Comparison of ENCODE assay signal across 8 cellular contexts in the genomic region with DNA sequence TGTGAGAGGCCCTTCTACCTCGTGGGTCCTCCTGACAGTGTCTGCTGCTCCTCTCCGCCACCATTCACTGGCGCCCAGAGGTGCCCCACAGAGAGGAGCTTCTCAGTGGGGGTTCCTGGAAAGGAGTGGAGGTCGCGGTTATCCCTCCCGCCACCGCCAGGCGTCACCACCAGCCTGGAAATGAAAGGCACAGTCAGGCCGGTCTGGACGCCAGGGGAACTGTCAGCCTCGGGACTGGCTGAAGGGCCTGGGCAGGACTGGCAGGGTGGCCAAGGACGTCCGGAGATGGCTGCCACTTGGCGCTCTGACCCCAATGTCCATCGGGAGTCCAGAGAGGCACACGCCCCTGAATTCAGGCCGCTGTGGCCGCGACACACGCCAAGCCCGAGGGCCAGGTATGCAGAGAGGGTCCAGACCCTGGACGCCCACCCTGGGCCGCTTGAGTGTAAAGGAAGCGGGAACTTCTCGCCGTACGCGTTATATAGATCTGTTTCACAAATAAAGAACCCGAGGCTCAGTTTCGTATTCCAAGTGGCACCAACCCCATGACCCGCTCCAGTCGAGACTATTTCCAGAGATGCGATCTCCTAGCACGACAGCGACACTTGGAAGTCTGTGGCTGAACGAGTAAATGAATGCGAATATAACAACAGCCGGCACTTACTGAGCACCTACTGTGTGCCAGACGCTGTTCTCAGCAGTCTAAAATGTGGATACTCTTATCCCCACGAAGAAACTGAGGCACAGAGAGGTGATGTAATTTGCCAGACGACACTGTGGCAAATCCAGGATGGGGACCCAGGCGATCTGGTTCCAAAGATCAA. TPM values are rescaled to one million over a fixed set of nuclear protein-coding genes. Genes with fewer than 3 reads are reported as not detected.
DNase-seq lines count a peak whose midpoint lies in the region; ATAC-seq and TF ChIP-seq lines count a peak whose summit lies in the region.

No MANE protein-coding gene starts in this region.

- H3K27ac ChIP-seq in MM.1S (ENCODE audit: low read length) (no peak overlapping the region), heart right ventricle (peak overlapping the region; percentile 47 to 89 (median 82)), transverse colon (peak overlapping the region; percentile 62 to 83 (median 72))

- no peak for TF ChIP-seq EP300 in transverse colon (IDR thresholded peaks at IDR 0.05; ENCODE audit: low read depth)

- DNase-seq in SIG-M5 treated with dmso at 0.1 percent for 504 hours (lab: John Stamatoyannopoulos, UW; ENCODE audit: unreplicated experiment) (peak; percentile 87), SIG-M5 (lab: John Stamatoyannopoulos, UW) (no peak), MM.1S (peak; percentile 78), T follicular helper cell (ENCODE audit: low read depth) (peak; percentile 68), heart right ventricle (peak; percentile 89 to 91), posterior vena cava (ENCODE audit: low spot score) (peak; percentile 97), transverse colon (peak; percentile 90)
- DNase-seq in activated naive CD8-positive, alpha-beta T cell treated with anti-CD3 and anti-CD28 coated beads, Interleukin-2, amount 50 U/mL, for 24 hours = peak; percentile 91

- H3K4me3 Mint-ChIP-seq in activated naive CD8-positive, alpha-beta T cell treated with anti-CD3 and anti-CD28 coated beads, Interleukin-2, amount 50 U/mL, for 24 hours = peak overlapping the region; percentile 54

- no peaks in the 10 kb centered on the region for H3K36me3 Mint-ChIP-seq in activated naive CD8-positive, alpha-beta T cell treated with anti-CD3 and anti-CD28 coated beads, Interleukin-2, amount 50 U/mL, for 24 hours (ENCODE audit: low read depth)

- peak overlapping the region; percentile 14; the same call in 1 of the 2 replicates for H3K9ac ChIP-seq in MM.1S (ENCODE audit: low read length)

- H3K79me2 ChIP-seq in MM.1S (ENCODE audit: low read length) = no peaks in the 10 kb centered on the region

- H3K4me3 ChIP-seq in MM.1S (ENCODE audit: low read length) (peak overlapping the region; percentile 63), heart right ventricle (peak overlapping the region; percentile 20 to 60 (median 46)), transverse colon (peak overlapping the region in 3 of 4 donors; percentile 22 to 53 (median 36))

- no peaks in the 10 kb centered on the region for H4K20me1 ChIP-seq in MM.1S (ENCODE audit: insufficient read depth, low read length)

- H3K4me2 ChIP-seq in MM.1S (ENCODE audit: low read depth, low read length) = peak overlapping the region; percentile 95

- in situ Hi-C loops in transverse colon (cut with MboI; ENCODE audit: low pct_ligation_motif_present in 1 of 4, low pct_unique_long_range_greater_than_20kb in 1 of 4, low sequenced_read_pairs in 3 of 4) = loop anchor here in 3 of 4 donors (10.0 to 25.0 kb wide), 5 partner anchors 217 to 419 kb away; a partner anchor contains a TSS

- peaks cover 52% of the 10 kb centered on the region for H3K27me3 ChIP-seq in MM.1S (replicated peaks; ENCODE audit: insufficient read depth, low read length)
- H3K27me3 ChIP-seq in heart right ventricle = peaks cover 0 to 14% (median 0%) of the 10 kb centered on the region in 7 donors
- H3K27me3 ChIP-seq in transverse colon = peaks cover 12% of the 10 kb centered on the region

- TF ChIP-seq POLR2A in transverse colon (IDR thresholded peaks at IDR 0.05) = no peak

- 12 to 15% methylated on average over 42 of the region's 42 CpGs for whole genome bisulfite sequencing in heart right ventricle, 2 donors
- 7 to 17% methylated on average over 6 to 30 of the region's 42 CpGs for WGBS in transverse colon (ENCODE audit: low coverage in 1 of 2), 2 donors

- H3F3A ChIP-seq in MM.1S (ENCODE audit: insufficient read depth, low read length) = peaks cover 19% of the 10 kb centered on the region

- peaks cover 16% of the 10 kb centered on the region for H3K4me1 ChIP-seq in MM.1S (ENCODE audit: low read length)
- peaks cover 0 to 42% (median 34%) of the 10 kb centered on the region in 9 donors for H3K4me1 ChIP-seq in heart right ventricle
- peaks cover 10 to 42% (median 24%) of the 10 kb centered on the region in 4 donors for H3K4me1 ChIP-seq in transverse colon

- H3K27me3 Mint-ChIP-seq in activated naive CD8-positive, alpha-beta T cell treated with anti-CD3 and anti-CD28 coated beads, Interleukin-2, amount 50 U/mL, for 24 hours = peaks cover 34% of the 10 kb centered on the region

- H3K36me3 ChIP-seq in MM.1S (replicated peaks; ENCODE audit: insufficient read depth, low read length) (no peaks in the 10 kb centered on the region), heart right ventricle (no peaks in the 10 kb centered on the region), transverse colon (no peaks in the 10 kb centered on the region)

- H3K9me3 Mint-ChIP-seq in activated naive CD8-positive, alpha-beta T cell treated with anti-CD3 and anti-CD28 coated beads, Interleukin-2, amount 50 U/mL, for 24 hours = no peaks in the 10 kb centered on the region

- peaks cover 32% of the 10 kb centered on the region for H3K4me1 Mint-ChIP-seq in activated naive CD8-positive, alpha-beta T cell treated with anti-CD3 and anti-CD28 coated beads, Interleukin-2, amount 50 U/mL, for 24 hours

- H3K9me2 ChIP-seq in MM.1S (replicated peaks; ENCODE audit: insufficient read depth, low read length) = no peaks in the 10 kb centered on the region

- ATAC-seq in activated naive CD8-positive, alpha-beta T cell treated with anti-CD3 and anti-CD28 coated beads, Interleukin-2, amount 50 U/mL, for 24 hours = peak; percentile 48
- peak; percentile 77 to 86 (median 80) for ATAC-seq in heart right ventricle

- H3K9me3 ChIP-seq in MM.1S (replicated peaks; ENCODE audit: insufficient read depth, low read length) (no peaks in the 10 kb centered on the region), heart right ventricle (no peaks in the 10 kb centered on the region), transverse colon (no peaks in the 10 kb centered on the region)

- intact Hi-C loops in heart right ventricle (cut with DNase I) (loop anchor here (1.0 to 10.0 kb wide), 12 partner anchors 127 to 517 kb away; a partner anchor contains a TSS), posterior vena cava (cut with DNase I) (loop anchor here in 1 of 2 donors (5.0 to 10.0 kb wide), 2 partner anchors 284 to 427 kb away; a partner anchor contains a TSS), transverse colon (cut with DNase I; ENCODE audit: low total_unique reads) (no loop called here)

- peak overlapping the region; percentile 93 for H2AFZ ChIP-seq in MM.1S (ENCODE audit: low read length)

- peak overlapping the region; percentile 42 for H3K27ac Mint-ChIP-seq in activated naive CD8-positive, alpha-beta T cell treated with anti-CD3 and anti-CD28 coated beads, Interleukin-2, amount 50 U/mL, for 24 hours

- TF ChIP-seq CTCF in MM.1S (IDR thresholded peaks at IDR 0.05; ENCODE audit: low read length) (peak; percentile 87), heart right ventricle (IDR thresholded peaks at IDR 0.05) (peak; percentile 87 to 98 (median 94)), transverse colon (IDR thresholded peaks at IDR 0.05) (peak; percentile 92 to 99 (median 95))

RNA-seq across cellular contexts. Expression of a gene that starts 7.6 kb away (rescaled TPM):
- total RNA-seq in heart right ventricle = 1 to 10 TPM; 2.2 to 4.4 (median 3.2) TPM
- polyA plus RNA-seq in heart right ventricle = 1 to 10 TPM; 2.3 to 5.9 TPM
- 10 to 100 TPM; 34.8 to 57.1 TPM for total RNA-seq in posterior vena cava
- 1 to 10 TPM in 2 of 4 donors, under 1 TPM in 2; 0.20 to 4.6 (median 2.6) TPM for total RNA-seq in transverse colon

Comparison
In these comparisons a context has a peak if more than half of its experiments do, and no peak if none do; other contexts are left out.
1. RNA of a gene that starts 7.6 kb away (total RNA-seq): 34.8 to 57.1 TPM in posterior vena cava; 0.20 to 4.6 TPM in transverse colon and 2.2 to 4.4 TPM in heart right ventricle; every median in the first group is over 4 times any median in the second.
2. Peak in every context shown above with its lines, with median percentiles within 50 percentile points of each other: H3K4me3 ChIP-seq and CTCF ChIP-seq.